ENCODE assay signal across 13 cellular contexts in the genomic region with DNA sequence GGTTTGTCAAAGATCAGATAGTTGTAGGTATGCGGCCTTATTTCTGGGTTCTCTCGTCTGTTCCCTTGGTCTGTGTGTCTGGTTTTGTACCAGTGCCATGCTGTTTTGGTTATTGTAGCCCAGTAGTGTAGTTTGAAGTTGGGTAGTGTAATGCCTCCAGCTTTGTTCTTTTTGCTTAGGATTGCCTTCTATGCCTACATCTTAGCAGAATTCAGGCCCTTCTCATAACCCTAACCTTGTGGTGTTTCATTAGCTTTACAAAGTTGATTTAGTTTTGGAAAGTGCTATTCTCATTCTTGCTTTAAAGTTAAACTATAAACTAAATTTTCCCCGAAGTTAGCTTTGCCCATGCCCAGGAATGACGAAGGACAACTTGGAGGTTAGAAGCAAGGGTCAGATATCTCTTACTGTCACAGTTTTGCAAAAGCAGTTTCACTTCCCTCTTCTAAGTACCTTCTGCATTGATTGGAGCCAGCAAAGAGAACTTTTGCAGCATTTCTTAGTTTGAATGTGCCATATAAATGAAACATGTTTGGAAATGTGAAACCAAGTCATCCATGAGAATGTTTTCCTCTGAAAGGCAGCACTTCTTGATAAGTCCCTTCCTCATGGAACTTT.
DNase-seq lines count a peak whose midpoint lies in the region; ATAC-seq and TF ChIP-seq lines count a peak whose summit lies in the region.
"Had no signal": no experiment of that assay in that cellular context is flagged by ENCODE, and none has a peak within 500 bp of the region (broad histone marks: within the 10 kb centered on the region; RNA-seq: fewer than 3 reads in every experiment).

No MANE protein-coding gene starts in this region.

- H3K4me3 ChIP-seq in transverse colon (no peak overlapping the region), aorta (ENCODE audit: low read length in 2 of 2) (no peak overlapping the region)
- no peak overlapping the region for H3K4me3 ChIP-seq in CD8-positive, alpha-beta T cell (ENCODE audit: low read depth, low read length)

- in situ Hi-C loops in transverse colon (cut with MboI; ENCODE audit: low pct_ligation_motif_present in 1 of 4, low pct_unique_long_range_greater_than_20kb in 1 of 4, low sequenced_read_pairs in 3 of 4) = no loop called here

- H3K27ac ChIP-seq in KOPT-K1 (ENCODE audit: low read depth, low read length, poor library complexity, severe bottlenecking) = peak overlapping the region; percentile 28
- H3K27ac ChIP-seq in transverse colon = peak overlapping the region; percentile 46 to 64 (median 61)
- no peak overlapping the region for H3K27ac ChIP-seq in aorta (ENCODE audit: low read depth in 1 of 2, low read length in 2 of 2)
- H3K27ac ChIP-seq in CD8-positive, alpha-beta T cell (ENCODE audit: low read depth, low read length) = no peak overlapping the region
- H3K27ac ChIP-seq: 22Rv1 had no signal

- peak; percentile 86 for ATAC-seq in HG02798 (IDR thresholded peaks at IDR 0.05; ENCODE audit: poor library complexity, unreplicated experiment)
- no peak for ATAC-seq in aorta (ENCODE audit: low FRiP score)
- no peak for ATAC-seq in CD8-positive, alpha-beta T cell
- ATAC-seq: activated CD4-positive, CD25-positive, alpha-beta regulatory T cell treated with anti-CD3 and anti-CD28 coated beads, Interleukin-2, amount 50 U/mL, for 24 hours had no signal

- no peaks in the 10 kb centered on the region for H3K27me3 ChIP-seq in transverse colon
- H3K27me3 ChIP-seq in aorta (ENCODE audit: control insufficient read depth in 1 of 2, insufficient read depth in 2 of 2, low read length in 1 of 2) = no peaks in the 10 kb centered on the region
- H3K27me3 ChIP-seq in CD8-positive, alpha-beta T cell (ENCODE audit: insufficient read depth, low read length) = no peaks in the 10 kb centered on the region

- peak; percentile 58 for DNase-seq in SIG-M5 treated with dmso at 0.1 percent for 504 hours (lab: John Stamatoyannopoulos, UW; ENCODE audit: unreplicated experiment)
- DNase-seq in SIG-M5 (lab: John Stamatoyannopoulos, UW) = no peak
- DNase-seq in transverse colon = no peak
- DNase-seq in aorta = no peak
- DNase-seq in CD8-positive, alpha-beta T cell = no peak
- no peak for DNase-seq in GDM1 (lab: John Stamatoyannopoulos, UW)
- DNase-seq: amygdala; NCI-H524 treated with DMSO at 0.1 percent for 48 hours; stimulated activated naive CD4-positive, alpha-beta T cell had no signal

- TF ChIP-seq EP300 in transverse colon (IDR thresholded peaks at IDR 0.05; ENCODE audit: low read depth) = no peak

- H3K36me3 ChIP-seq in KOPT-K1 (ENCODE audit: insufficient read depth, low read length) (no peaks in the 10 kb centered on the region), transverse colon (no peaks in the 10 kb centered on the region), aorta (ENCODE audit: control insufficient read depth in 1 of 2, insufficient read depth in 2 of 2, low read length in 1 of 2) (no peaks in the 10 kb centered on the region)
- H3K36me3 ChIP-seq in CD8-positive, alpha-beta T cell (ENCODE audit: insufficient read depth, low read length) = no peaks in the 10 kb centered on the region

- POLR2A ChIA-PET in CD8-positive, alpha-beta T cell (lab: Charles Lee) = no interaction called here

- CTCF ChIA-PET in CD8-positive, alpha-beta T cell (lab: Charles Lee) = no interaction called here

- no peak for TF ChIP-seq CTCF in transverse colon (IDR thresholded peaks at IDR 0.05)
- TF ChIP-seq CTCF in CD8-positive, alpha-beta T cell (IDR thresholded peaks at IDR 0.05) = no peak

- H3K9me3 ChIP-seq in KOPT-K1 (ENCODE audit: insufficient read depth, low read length, poor library complexity, severe bottlenecking) (peaks cover 10% of the 10 kb centered on the region), transverse colon (no peaks in the 10 kb centered on the region), aorta (ENCODE audit: control insufficient read depth, low read length) (no peaks in the 10 kb centered on the region)
- H3K9me3 ChIP-seq in CD8-positive, alpha-beta T cell (ENCODE audit: low read length) = no peaks in the 10 kb centered on the region

- peaks cover 6% of the 10 kb centered on the region for H3K4me1 Mint-ChIP-seq in CD8-positive, alpha-beta T cell (ENCODE audit: low read depth)

- no peaks in the 10 kb centered on the region for H3K36me3 Mint-ChIP-seq in CD8-positive, alpha-beta T cell

- H3K27me3 Mint-ChIP-seq in CD8-positive, alpha-beta T cell (ENCODE audit: low read depth) = peaks cover 12% of the 10 kb centered on the region

- H3K4me3 Mint-ChIP-seq in CD8-positive, alpha-beta T cell = no peak overlapping the region

- H3K4me1 ChIP-seq in transverse colon (peaks cover 4 to 42% (median 17%) of the 10 kb centered on the region in 4 donors), aorta (ENCODE audit: control insufficient read depth in 1 of 2, insufficient read depth in 2 of 2, low read length in 2 of 2) (peaks cover 0 to 4% of the 10 kb centered on the region in 2 donors)
- H3K4me1 ChIP-seq in CD8-positive, alpha-beta T cell (ENCODE audit: insufficient read depth, low read length) = no peaks in the 10 kb centered on the region

- TF ChIP-seq POLR2A in transverse colon (IDR thresholded peaks at IDR 0.05) = no peak

- no peaks in the 10 kb centered on the region for H3K9me3 Mint-ChIP-seq in CD8-positive, alpha-beta T cell

- no peak overlapping the region for H3K27ac Mint-ChIP-seq in CD8-positive, alpha-beta T cell

- WGBS in transverse colon (ENCODE audit: low coverage in 1 of 2), 2 donors = 65% methylated on average over 4 of the region's 4 CpGs
- WGBS in aorta, 2 donors = 78 to 79% methylated on average over 4 of the region's 4 CpGs

- intact Hi-C loops in transverse colon (cut with DNase I; ENCODE audit: low total_unique reads) (no loop called here), aorta (cut with DNase I) (no loop called here)
- intact Hi-C loops in CD8-positive, alpha-beta T cell (cut with DNase I, micrococcal nuclease) = no loop called here

Comparison
In these comparisons a context has a peak if more than half of its experiments do, and no peak if none do; other contexts are left out.
1. H3K27ac ChIP-seq: peak in KOPT-K1 (single experiment) and transverse colon (4 of 4); none in aorta (0 of 2) and CD8-positive, alpha-beta T cell (single experiment).